ENCODE assay signal across 8 cellular contexts in the genomic region with DNA sequence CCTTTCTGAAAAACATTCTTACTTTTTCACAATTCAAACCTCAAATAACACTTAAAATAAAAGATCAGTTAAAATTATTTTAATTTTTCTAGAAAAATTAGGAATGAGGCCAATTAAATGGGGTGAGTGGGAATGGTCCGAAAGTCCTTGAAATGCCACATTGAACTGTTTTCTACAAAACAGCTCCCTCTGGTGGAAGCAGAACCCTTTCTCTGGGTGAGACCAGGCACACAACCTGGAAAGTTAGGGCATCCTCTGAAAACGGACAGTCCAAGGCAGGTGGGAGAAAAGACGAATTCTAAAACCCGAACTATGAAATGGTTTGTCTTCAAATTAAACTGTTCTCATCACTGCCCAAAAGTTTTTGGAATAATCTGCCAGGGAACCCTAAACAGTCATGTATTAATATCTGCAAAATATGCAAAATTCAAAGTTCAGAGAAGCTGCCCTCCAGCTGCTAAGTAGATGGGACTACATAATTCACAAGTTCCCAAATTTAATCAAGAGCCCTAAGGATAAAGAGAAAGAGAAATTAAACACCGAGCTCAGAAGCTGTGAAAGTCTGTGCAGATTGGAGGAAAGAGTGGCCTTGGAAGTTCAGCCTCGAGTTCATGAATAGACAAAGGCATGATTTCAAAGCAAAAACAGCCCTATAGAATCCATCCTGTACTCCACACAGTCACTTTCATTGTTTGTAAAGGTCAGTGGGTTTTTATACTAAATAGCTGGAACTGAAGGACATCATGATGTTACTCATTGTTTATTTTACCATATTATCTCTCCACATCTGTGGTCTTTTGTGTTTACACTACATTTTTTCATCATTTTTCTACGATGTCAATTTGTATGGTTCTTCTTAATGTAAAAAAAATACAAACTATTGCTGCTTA.
DNase-seq lines count a peak whose midpoint lies in the region; ATAC-seq and TF ChIP-seq lines count a peak whose summit lies in the region.

No MANE protein-coding gene starts in this region.

- no peaks in the 10 kb centered on the region for H3K9me2 ChIP-seq in DOHH2 (replicated peaks; ENCODE audit: control insufficient read depth, low read length)

- peaks cover 16% of the 10 kb centered on the region for H3K27me3 Mint-ChIP-seq in HFFc6 (ENCODE audit: insufficient read depth)
- H3K27me3 Mint-ChIP-seq in CD8-positive, alpha-beta memory T cell: no peaks in the 10 kb centered on the region

- in situ Hi-C loops in Panc1 (cut with HindIII; ENCODE audit: low pct_unique_long_range_greater_than_20kb, low sequenced_read_pairs): no loop called here

- POLR2A ChIA-PET in Panc1 (lab: Charles Lee): no interaction called here
- POLR2A ChIA-PET in CD8-positive, alpha-beta memory T cell (lab: Charles Lee): no interaction called here

- peaks cover 11% of the 10 kb centered on the region for H3K4me1 Mint-ChIP-seq in HFFc6 (ENCODE audit: low read depth)
- no peaks in the 10 kb centered on the region for H3K4me1 Mint-ChIP-seq in CD8-positive, alpha-beta memory T cell

- WGBS in lung, 2 donors: 36 to 47% methylated on average over 7 of the region's 7 CpGs

- no peak overlapping the region for H3K27ac Mint-ChIP-seq in HFFc6
- no peak overlapping the region for H3K27ac Mint-ChIP-seq in CD8-positive, alpha-beta memory T cell

- DNase-seq in HFFc6 (peak; percentile 41), Panc1 (ENCODE audit: low read depth, low spot score) (peak; percentile 17), dermis microvascular lymphatic vessel endothelial cell (ENCODE audit: low read depth in 2 of 2) (peak; percentile 75 to 84), lung (ENCODE audit: low spot score) (peak; percentile 48)
- DNase-seq in CD8-positive, alpha-beta memory T cell: no peak

- no peaks in the 10 kb centered on the region for H3K79me2 ChIP-seq in DOHH2 (ENCODE audit: control insufficient read depth, low read length)

- H3K9me3 Mint-ChIP-seq in HFFc6: no peaks in the 10 kb centered on the region
- peaks cover 0 to 6% (median 0%) of the 10 kb centered on the region in 5 donors for H3K9me3 Mint-ChIP-seq in CD8-positive, alpha-beta memory T cell

- H3K36me3 ChIP-seq in DOHH2 (ENCODE audit: control insufficient read depth, low read length) (no peaks in the 10 kb centered on the region), Panc1 (ENCODE audit: control insufficient read depth, insufficient read depth, low read length) (no peaks in the 10 kb centered on the region), lung (ENCODE audit: control insufficient read depth in 2 of 2, insufficient read depth in 2 of 2, low read length in 2 of 2) (no peaks in the 10 kb centered on the region)
- no peaks in the 10 kb centered on the region for H3K36me3 ChIP-seq in CD8-positive, alpha-beta memory T cell (ENCODE audit: insufficient read depth, low read length)

- H3K36me3 Mint-ChIP-seq in HFFc6 (ENCODE audit: low read depth): no peaks in the 10 kb centered on the region
- H3K36me3 Mint-ChIP-seq in CD8-positive, alpha-beta memory T cell: no peaks in the 10 kb centered on the region

- H3K27me3 ChIP-seq in DOHH2 (ENCODE audit: control insufficient read depth, low read length): no peaks in the 10 kb centered on the region
- no peaks in the 10 kb centered on the region for H3K27me3 ChIP-seq in Panc1 (ENCODE audit: control insufficient read depth, insufficient read depth, low read length)
- H3K27me3 ChIP-seq in lung (ENCODE audit: control insufficient read depth, insufficient read depth): no peaks in the 10 kb centered on the region
- no peaks in the 10 kb centered on the region for H3K27me3 ChIP-seq in CD8-positive, alpha-beta memory T cell (ENCODE audit: insufficient read depth, low read length, poor library complexity, severe bottlenecking)

- CTCF ChIA-PET in Panc1 (lab: Charles Lee): interaction anchor here (0.6 kb wide), 2 partner anchors 200 to 1075 kb away, joined by 3 read pairs; no protein-coding TSS in a partner anchor
- CTCF ChIA-PET in CD8-positive, alpha-beta memory T cell (lab: Charles Lee): no interaction called here

- no peak overlapping the region for H3K4me3 Mint-ChIP-seq in HFFc6
- no peak overlapping the region for H3K4me3 Mint-ChIP-seq in CD8-positive, alpha-beta memory T cell

- no peaks in the 10 kb centered on the region for H4K20me1 ChIP-seq in DOHH2 (ENCODE audit: control insufficient read depth, insufficient read depth, low read depth, low read length)

- no peak overlapping the region for H3K4me3 ChIP-seq in DOHH2 (ENCODE audit: low read length)
- H3K4me3 ChIP-seq in Panc1 (ENCODE audit: low read depth in 2 of 2, low read length in 2 of 2): no peak overlapping the region
- no peak overlapping the region for H3K4me3 ChIP-seq in lung
- no peak overlapping the region for H3K4me3 ChIP-seq in CD8-positive, alpha-beta memory T cell (ENCODE audit: low read length)

- BruUV-seq in Panc1 (replicated peaks; lab: Mats Ljungman, UMichigan): no TSS peak

- H3K27ac ChIP-seq in DOHH2 (ENCODE audit: low read depth, low read length): no peak overlapping the region
- no peak overlapping the region for H3K27ac ChIP-seq in Panc1 (ENCODE audit: low read length)
- no peak overlapping the region for H3K27ac ChIP-seq in lung (ENCODE audit: low read depth in 1 of 2, low read length in 1 of 2)
- no peak overlapping the region for H3K27ac ChIP-seq in CD8-positive, alpha-beta memory T cell (ENCODE audit: low read depth, low read length)

- H3K4me1 ChIP-seq in DOHH2 (ENCODE audit: control insufficient read depth, low read length) (no peaks in the 10 kb centered on the region), Panc1 (ENCODE audit: control insufficient read depth, insufficient read depth, low read length) (no peaks in the 10 kb centered on the region), lung (ENCODE audit: control insufficient read depth in 2 of 2, insufficient read depth in 2 of 2, low read length in 2 of 2) (peaks cover 0 to 4% of the 10 kb centered on the region in 2 donors)
- H3K4me1 ChIP-seq in CD8-positive, alpha-beta memory T cell (ENCODE audit: insufficient read depth, low read length): no peaks in the 10 kb centered on the region

- no peaks in the 10 kb centered on the region for H3K9me3 ChIP-seq in DOHH2 (ENCODE audit: control insufficient read depth, insufficient read depth, low read length)
- no peaks in the 10 kb centered on the region for H3K9me3 ChIP-seq in Panc1 (ENCODE audit: control insufficient read depth, insufficient read depth, low read depth, low read length)
- H3K9me3 ChIP-seq in lung (ENCODE audit: control insufficient read depth in 2 of 2, insufficient read depth in 1 of 2, low read length in 1 of 2): peaks cover 0 to 2% of the 10 kb centered on the region in 2 donors
- no peaks in the 10 kb centered on the region for H3K9me3 ChIP-seq in CD8-positive, alpha-beta memory T cell (ENCODE audit: low read length)

- peak; percentile 48 for TF ChIP-seq CTCF in DOHH2 (IDR thresholded peaks at IDR 0.05; ENCODE audit: low read depth, low read length, poor library complexity, severe bottlenecking)
- TF ChIP-seq CTCF in HFFc6 (IDR thresholded peaks at IDR 0.05): peak; percentile 92
- TF ChIP-seq CTCF in Panc1 (IDR thresholded peaks at IDR 0.05): peak; percentile 76
- peak; percentile 26 for TF ChIP-seq CTCF in lung (IDR thresholded peaks at IDR 0.05; ENCODE audit: control extremely low read depth, extremely low read depth)

- ATAC-seq in Panc1: no peak
- ATAC-seq in lung (ENCODE audit: insufficient read depth, low FRiP score): no peak
- no peak for ATAC-seq in HG02610 (IDR thresholded peaks at IDR 0.05; ENCODE audit: unreplicated experiment)
- no peak for ATAC-seq in HG03521 (IDR thresholded peaks at IDR 0.05; ENCODE audit: unreplicated experiment)

- no peak overlapping the region for H3K4me2 ChIP-seq in DOHH2 (ENCODE audit: low read length)

- H3F3A ChIP-seq in DOHH2 (ENCODE audit: control insufficient read depth, insufficient read depth): no peaks in the 10 kb centered on the region

- intact Hi-C loops in Panc1 (cut with micrococcal nuclease; ENCODE audit: unreplicated experiment): loop anchor here (1.0 kb wide), 1 partner anchor 191 kb away; no protein-coding TSS in a partner anchor

Comparison
In these comparisons a context has a peak if more than half of its experiments do, and no peak if none do; other contexts are left out.
1. CTCF ChIP-seq: peak in every context shown above with its lines; median percentile 92 in HFFc6; 76 in Panc1; 48 in DOHH2; 26 in lung.
2. DNase-seq: peak in HFFc6 (single experiment), Panc1 (single experiment), dermis microvascular lymphatic vessel endothelial cell (2 of 2) and lung (single experiment); none in CD8-positive, alpha-beta memory T cell (0 of 5).